15 cellular contexts compared by ENCODE assay signal in the genomic region with DNA sequence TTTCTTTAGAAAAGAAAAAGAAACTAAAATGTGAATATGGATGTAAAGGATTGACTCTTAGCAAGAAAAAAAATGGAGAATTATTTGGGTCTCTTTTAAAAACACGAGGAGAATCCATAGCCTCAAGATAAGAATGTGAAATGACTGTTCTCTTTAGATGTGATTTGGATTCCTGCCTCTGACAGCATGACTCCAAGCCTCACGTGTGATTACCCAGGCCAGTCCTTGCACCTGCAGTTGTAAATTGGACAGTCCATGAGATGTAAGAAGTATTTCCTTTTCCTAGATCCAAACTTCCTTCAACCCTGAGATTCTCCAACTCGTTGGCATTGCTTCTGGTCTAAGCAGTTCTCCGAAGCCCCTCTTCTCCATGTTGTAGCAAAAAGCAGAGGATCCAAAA.
A peak's percentile ranks its signal among the peaks of the same experiment; 100 is the strongest.
DNase-seq lines count a peak whose midpoint lies in the region; ATAC-seq and TF ChIP-seq lines count a peak whose summit lies in the region.
"Had no signal": no experiment of that assay in that cellular context is flagged by ENCODE, and none has a peak within 500 bp of the region (broad histone marks: within the 10 kb centered on the region; RNA-seq: fewer than 3 reads in every experiment).

No MANE protein-coding gene starts in this region.

- peak overlapping the region; percentile 12; the same call in 1 of the 2 replicates for H3K4me3 ChIP-seq in LNCaP clone FGC (ENCODE audit: low read depth, low read length)
- H3K4me3 ChIP-seq in coronary artery, result peak overlapping the region; percentile 25
- no peak overlapping the region for H3K4me3 ChIP-seq in rectal smooth muscle tissue (ENCODE audit: low read length)

- H3K9me3 Mint-ChIP-seq in stimulated activated memory B cell treated with anti-CD40 and anti-IgM and Interleukin-4, amounts not matched to agents 10 μg/mL and 1 μg/mL and 100 μg/mL, for 72 hours, result no peaks in the 10 kb centered on the region
- H3K9me3 Mint-ChIP-seq: CD8-positive, alpha-beta memory T cell had no signal

- TF ChIP-seq CTCF in C4-2B (conservative IDR thresholded peaks at IDR 0.05) (no peak), LNCaP clone FGC (IDR thresholded peaks at IDR 0.05; ENCODE audit: control insufficient read depth, extremely low read depth, insufficient read depth) (no peak), coronary artery (IDR thresholded peaks at IDR 0.05) (no peak)

- no peaks in the 10 kb centered on the region for H3K27me3 ChIP-seq in rectal smooth muscle tissue (ENCODE audit: control insufficient read depth, insufficient read depth, low read length)
- H3K27me3 ChIP-seq: BE2C had no signal

- no peaks in the 10 kb centered on the region for H3K36me3 Mint-ChIP-seq in stimulated activated memory B cell treated with anti-CD40 and anti-IgM and Interleukin-4, amounts not matched to agents 10 μg/mL and 1 μg/mL and 100 μg/mL, for 72 hours
- H3K36me3 Mint-ChIP-seq: CD8-positive, alpha-beta memory T cell had no signal

- no peak overlapping the region for H3K27ac Mint-ChIP-seq in stimulated activated memory B cell treated with anti-CD40 and anti-IgM and Interleukin-4, amounts not matched to agents 10 μg/mL and 1 μg/mL and 100 μg/mL, for 72 hours

- ATAC-seq in stimulated activated memory B cell treated with anti-CD40 and anti-IgM and Interleukin-4, amounts not matched to agents 10 μg/mL and 1 μg/mL and 100 μg/mL, for 72 hours, result no peak

- no peaks in the 10 kb centered on the region for H3K27me3 Mint-ChIP-seq in stimulated activated memory B cell treated with anti-CD40 and anti-IgM and Interleukin-4, amounts not matched to agents 10 μg/mL and 1 μg/mL and 100 μg/mL, for 72 hours

- H3K4me1 Mint-ChIP-seq in stimulated activated memory B cell treated with anti-CD40 and anti-IgM and Interleukin-4, amounts not matched to agents 10 μg/mL and 1 μg/mL and 100 μg/mL, for 72 hours, result peaks cover 14% of the 10 kb centered on the region
- H3K4me1 Mint-ChIP-seq: CD8-positive, alpha-beta memory T cell had no signal

- no peak overlapping the region for H3K9ac ChIP-seq in rectal smooth muscle tissue (ENCODE audit: low read length)

- H3K36me3 ChIP-seq in rectal smooth muscle tissue (ENCODE audit: control insufficient read depth, insufficient read depth, low read length), result no peaks in the 10 kb centered on the region
- H3K36me3 ChIP-seq: BE2C had no signal

- no peak overlapping the region for H3K4me3 Mint-ChIP-seq in stimulated activated memory B cell treated with anti-CD40 and anti-IgM and Interleukin-4, amounts not matched to agents 10 μg/mL and 1 μg/mL and 100 μg/mL, for 72 hours
- H3K4me3 Mint-ChIP-seq: CD8-positive, alpha-beta memory T cell had no signal

- peak overlapping the region; percentile 82; the same call in 1 of the 2 replicates for H3K27ac ChIP-seq in C4-2B
- H3K27ac ChIP-seq in coronary artery, result peak overlapping the region in 1 of 2 donors; percentile 38
- peak overlapping the region; percentile 14 for H3K27ac ChIP-seq in rectal smooth muscle tissue (ENCODE audit: low read depth, low read length)

- H3K4me1 ChIP-seq in rectal smooth muscle tissue (ENCODE audit: control insufficient read depth, insufficient read depth, low read length), result peaks cover 5% of the 10 kb centered on the region
- H3K4me1 ChIP-seq: BE2C had no signal

- peak; percentile 84 for DNase-seq in LNCaP clone FGC (ENCODE audit: low read depth)
- no peak for DNase-seq in coronary artery (ENCODE audit: low spot score)
- DNase-seq in NCI-H748 treated with DMSO at 0.1 percent for 48 hours (lab: John Stamatoyannopoulos, UW), result no peak
- DNase-seq in NCI-H128 (lab: John Stamatoyannopoulos, UW; ENCODE audit: unreplicated experiment), result no peak
- DNase-seq in NCI-H446 (lab: John Stamatoyannopoulos, UW), result no peak
- DNase-seq: BE2C; CD8-positive, alpha-beta memory T cell; IMR-90; NCI-H1436 treated with DMSO at 0.1 percent for 48 hours; NCI-H226; NCI-H526 treated with DMSO at 0.1 percent for 48 hours; SIG-M5 had no signal
